In the genomic region with DNA sequence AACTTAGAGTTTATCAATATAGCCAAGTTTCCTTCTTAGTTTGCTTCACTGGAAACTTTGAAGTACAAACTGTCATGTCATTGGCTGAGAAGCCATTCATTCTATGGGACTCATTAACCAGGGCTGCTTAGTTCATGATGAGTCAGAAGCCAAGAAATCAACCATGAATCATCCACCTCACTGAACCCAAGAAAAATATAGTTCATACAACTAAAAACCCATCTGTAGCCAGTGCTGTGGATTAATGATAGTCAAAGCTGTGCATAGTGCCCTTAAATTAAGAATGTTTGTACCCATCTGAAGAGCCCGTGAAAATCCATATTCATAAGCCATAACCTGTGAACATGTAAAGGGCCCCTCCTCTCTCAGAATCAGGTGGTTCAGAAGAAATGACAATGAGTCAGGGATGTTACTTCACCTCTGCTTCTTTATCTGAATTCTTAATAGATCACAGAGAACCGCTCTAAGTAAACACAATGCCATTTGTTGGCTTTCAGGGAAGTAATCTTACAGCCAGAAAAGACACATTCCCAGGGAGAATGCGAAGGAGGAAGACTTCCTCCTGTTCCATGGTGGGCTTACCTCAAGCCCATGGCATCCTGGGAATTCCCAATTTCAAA, we compare ENCODE assay signal across 9 cellular contexts. TPM values are rescaled to one million over a fixed set of nuclear protein-coding genes. Genes with fewer than 3 reads are reported as not detected.
DNase-seq lines count a peak whose midpoint lies in the region; ATAC-seq and TF ChIP-seq lines count a peak whose summit lies in the region.
"Had no signal": no experiment of that assay in that cellular context is flagged by ENCODE, and none has a peak within 500 bp of the region (broad histone marks: within the 10 kb centered on the region; RNA-seq: fewer than 3 reads in every experiment).

No MANE protein-coding gene starts in this region.

- H3K4me3 ChIP-seq in fibroblast of villous mesenchyme (ENCODE audit: low read depth, low read length), result no peak overlapping the region

- H3K36me3 Mint-ChIP-seq in natural killer cell treated with Interleukin-12 subunit alpha and Interleukin-12 subunit beta and Interleukin-15 and Interleukin-18, amount 100 ng/mL, for 72 hours, result no peaks in the 10 kb centered on the region
- no peaks in the 10 kb centered on the region for H3K36me3 Mint-ChIP-seq in natural killer cell

- intact Hi-C loops in natural killer cell (cut with micrococcal nuclease), result no loop called here

- H3K4me3 Mint-ChIP-seq in natural killer cell treated with Interleukin-12 subunit alpha and Interleukin-12 subunit beta and Interleukin-15 and Interleukin-18, amount 100 ng/mL, for 72 hours, result peak overlapping the region; percentile 50
- no peak overlapping the region for H3K4me3 Mint-ChIP-seq in natural killer cell

- H3K27me3 Mint-ChIP-seq in natural killer cell treated with Interleukin-12 subunit alpha and Interleukin-12 subunit beta and Interleukin-15 and Interleukin-18, amount 100 ng/mL, for 72 hours, result peaks cover 0 to 3% of the 10 kb centered on the region in 2 donors
- peaks cover 5 to 8% of the 10 kb centered on the region in 2 donors for H3K27me3 Mint-ChIP-seq in natural killer cell (ENCODE audit: low read depth in 2 of 2)

- H3K27ac Mint-ChIP-seq in natural killer cell treated with Interleukin-12 subunit alpha and Interleukin-12 subunit beta and Interleukin-15 and Interleukin-18, amount 100 ng/mL, for 72 hours, result peak overlapping the region; percentile 84 to 85
- H3K27ac Mint-ChIP-seq in natural killer cell, result no peak overlapping the region

- DNase-seq in natural killer cell treated with Interleukin-12 subunit alpha and Interleukin-12 subunit beta and Interleukin-15 and Interleukin-18, amount 100 ng/mL, for 72 hours (ENCODE audit: low spot score), result no peak
- DNase-seq in natural killer cell (no peak), RPMI7951 (ENCODE audit: low read depth) (peak; percentile 94), fibroblast of villous mesenchyme (ENCODE audit: low read depth) (peak; percentile 89), NK-92 (lab: John Stamatoyannopoulos, UW; ENCODE audit: unreplicated experiment) (no peak)
- DNase-seq in stimulated activated naive CD4-positive, alpha-beta T cell (lab: John Stamatoyannopoulos, UW), result no peak

- H3K4me1 Mint-ChIP-seq in natural killer cell treated with Interleukin-12 subunit alpha and Interleukin-12 subunit beta and Interleukin-15 and Interleukin-18, amount 100 ng/mL, for 72 hours (ENCODE audit: low read depth in 2 of 2), result peaks cover 9 to 22% of the 10 kb centered on the region in 2 donors
- H3K4me1 Mint-ChIP-seq in natural killer cell, result no peaks in the 10 kb centered on the region

- H3K9me3 Mint-ChIP-seq in natural killer cell treated with Interleukin-12 subunit alpha and Interleukin-12 subunit beta and Interleukin-15 and Interleukin-18, amount 100 ng/mL, for 72 hours, result no peaks in the 10 kb centered on the region
- H3K9me3 Mint-ChIP-seq in natural killer cell, result no peaks in the 10 kb centered on the region

- ATAC-seq in natural killer cell treated with Interleukin-12 subunit alpha and Interleukin-12 subunit beta and Interleukin-15 and Interleukin-18, amount 100 ng/mL, for 72 hours, result peak; percentile 90 to 93
- ATAC-seq in natural killer cell (no peak), HG02943 (IDR thresholded peaks at IDR 0.05; ENCODE audit: low read depth, unreplicated experiment) (peak; percentile 94), HG03025 (IDR thresholded peaks at IDR 0.05; ENCODE audit: low FRiP score, unreplicated experiment) (no peak)

- TF ChIP-seq CTCF in natural killer cell (IDR thresholded peaks at IDR 0.05) (no peak), fibroblast of villous mesenchyme (IDR thresholded peaks at IDR 0.05; ENCODE audit: insufficient read depth, low read depth, low read length) (no peak)

RNA-seq across cellular contexts. Expression of a gene that starts 25.4 kb away (rescaled TPM):
- not detected for total RNA-seq in natural killer cell treated with Interleukin-12 subunit alpha and Interleukin-12 subunit beta and Interleukin-15 and Interleukin-18, amount 100 ng/mL, for 72 hours
- total RNA-seq in natural killer cell (not detected), fibroblast of villous mesenchyme (not detected in 2 replicates)
- total RNA-seq in RPMI7951 (2014; rRNA removed; shearing (Covaris generic)), result not detected in 2 replicates
- total RNA-seq: dermis microvascular lymphatic vessel endothelial cell had no signal

Comparison
In these comparisons a context has a peak if more than half of its experiments do, and no peak if none do; other contexts are left out.
1. ATAC-seq: peak in natural killer cell treated with Interleukin-12 subunit alpha and Interleukin-12 subunit beta and Interleukin-15 and Interleukin-18, amount 100 ng/mL, for 72 hours (2 of 2) and HG02943 (single experiment); none in natural killer cell (0 of 3) and HG03025 (single experiment).
2. H3K27ac Mint-ChIP-seq: peak in natural killer cell treated with Interleukin-12 subunit alpha and Interleukin-12 subunit beta and Interleukin-15 and Interleukin-18, amount 100 ng/mL, for 72 hours (2 of 2); none in natural killer cell (0 of 2).
3. DNase-seq: peak in RPMI7951 (single experiment) and fibroblast of villous mesenchyme (single experiment); none in natural killer cell treated with Interleukin-12 subunit alpha and Interleukin-12 subunit beta and Interleukin-15 and Interleukin-18, amount 100 ng/mL, for 72 hours (single experiment), natural killer cell (single experiment), NK-92 (single experiment) and stimulated activated naive CD4-positive, alpha-beta T cell (0 of 6).